Comparison of ENCODE assay signal across 15 cellular contexts in genomic region chr4:32519060-32519459, GRCh38.
DNase-seq lines count a peak whose midpoint lies in the region; ATAC-seq and TF ChIP-seq lines count a peak whose summit lies in the region.
"Had no signal": no experiment of that assay in that cellular context is flagged by ENCODE, and none has a peak within 500 bp of the region (broad histone marks: within the 10 kb centered on the region; RNA-seq: fewer than 3 reads in every experiment).

No MANE protein-coding gene starts in this region.

- peak; percentile 60 for ATAC-seq in RWPE2 (ENCODE audit: low read depth)
- no peak for ATAC-seq in activated CD8-positive, alpha-beta T cell treated with anti-CD3 and anti-CD28 coated beads, Interleukin-2, amount 10 ng/mL, durations not matched to agents 7 days and 5 days

- H3K4me1 ChIP-seq in RWPE2 (ENCODE audit: insufficient read depth, poor library complexity, severe bottlenecking) (no peaks in the 10 kb centered on the region), trophoblast cell (ENCODE audit: control insufficient read depth in 1 of 2, insufficient read depth in 2 of 2, low read length in 2 of 2) (no peaks in the 10 kb centered on the region), tibial artery (no peaks in the 10 kb centered on the region)

- POLR2A ChIA-PET in activated CD8-positive, alpha-beta T cell treated with anti-CD3 and anti-CD28 coated beads, Interleukin-2, amount 10 ng/mL, durations not matched to agents 7 days and 5 days (lab: Charles Lee), result no interaction called here

- no peak overlapping the region for H2AK5ac ChIP-seq in trophoblast cell (ENCODE audit: low read length)

- H3K27me3 ChIP-seq in RWPE2 (ENCODE audit: insufficient read depth, poor library complexity, severe bottlenecking) (no peaks in the 10 kb centered on the region), trophoblast cell (ENCODE audit: insufficient read depth, low read length) (no peaks in the 10 kb centered on the region), tibial artery (no peaks in the 10 kb centered on the region)
- H3K27me3 ChIP-seq: ovary had no signal

- no peaks in the 10 kb centered on the region for H3K79me1 ChIP-seq in trophoblast cell (ENCODE audit: low read length)

- H3K9me3 ChIP-seq in RWPE2 (ENCODE audit: severe bottlenecking), result no peaks in the 10 kb centered on the region
- H3K9me3 ChIP-seq in trophoblast cell (ENCODE audit: insufficient read depth, low read depth, low read length), result no peaks in the 10 kb centered on the region
- no peaks in the 10 kb centered on the region for H3K9me3 ChIP-seq in tibial artery
- H3K9me3 ChIP-seq: ovary, thoracic aorta had no signal

- H3K27me3 Mint-ChIP-seq in activated CD8-positive, alpha-beta T cell treated with anti-CD3 and anti-CD28 coated beads, Interleukin-2, amount 10 ng/mL, durations not matched to agents 7 days and 5 days (ENCODE audit: low read depth), result no peaks in the 10 kb centered on the region
- H3K27me3 Mint-ChIP-seq: central memory CD8-positive, alpha-beta T cell had no signal

- H3K36me3 ChIP-seq in RWPE2 (ENCODE audit: low read depth) (no peaks in the 10 kb centered on the region), trophoblast cell (ENCODE audit: control insufficient read depth in 1 of 2, insufficient read depth in 2 of 2, low read length in 2 of 2) (no peaks in the 10 kb centered on the region), tibial artery (no peaks in the 10 kb centered on the region)
- H3K36me3 ChIP-seq: ovary, thoracic aorta had no signal

- no peaks in the 10 kb centered on the region for H3K79me2 ChIP-seq in trophoblast cell (ENCODE audit: control insufficient read depth, insufficient read depth, low read length, poor library complexity)

- no peak overlapping the region for H4K91ac ChIP-seq in trophoblast cell (ENCODE audit: low read depth, low read length)

- no peak overlapping the region for H3K27ac Mint-ChIP-seq in activated CD8-positive, alpha-beta T cell treated with anti-CD3 and anti-CD28 coated beads, Interleukin-2, amount 10 ng/mL, durations not matched to agents 7 days and 5 days
- H3K27ac Mint-ChIP-seq: H9 had no signal

- no peak for TF ChIP-seq POLR2A in erythroblast (IDR thresholded peaks at IDR 0.05; ENCODE audit: low read length)

- no peak overlapping the region for H3K14ac ChIP-seq in trophoblast cell (ENCODE audit: low read length)

- H3K9me3 Mint-ChIP-seq in activated CD8-positive, alpha-beta T cell treated with anti-CD3 and anti-CD28 coated beads, Interleukin-2, amount 10 ng/mL, durations not matched to agents 7 days and 5 days (ENCODE audit: insufficient read depth), result peaks cover 5% of the 10 kb centered on the region
- H3K9me3 Mint-ChIP-seq: central memory CD8-positive, alpha-beta T cell had no signal

- no peak overlapping the region for H3K4me2 ChIP-seq in trophoblast cell (ENCODE audit: low read length)

- no peak for TF ChIP-seq CTCF in RWPE2 (IDR thresholded peaks at IDR 0.05; ENCODE audit: poor library complexity, severe bottlenecking)
- TF ChIP-seq CTCF in fibroblast of the aortic adventitia (IDR thresholded peaks at IDR 0.05; ENCODE audit: insufficient read depth, low read length), result no peak
- no peak for TF ChIP-seq CTCF in tibial artery (IDR thresholded peaks at IDR 0.05)

- no peak overlapping the region for H3K4me3 Mint-ChIP-seq in activated CD8-positive, alpha-beta T cell treated with anti-CD3 and anti-CD28 coated beads, Interleukin-2, amount 10 ng/mL, durations not matched to agents 7 days and 5 days
- H3K4me3 Mint-ChIP-seq: central memory CD8-positive, alpha-beta T cell; H9 had no signal

- H3K36me3 Mint-ChIP-seq in activated CD8-positive, alpha-beta T cell treated with anti-CD3 and anti-CD28 coated beads, Interleukin-2, amount 10 ng/mL, durations not matched to agents 7 days and 5 days (ENCODE audit: low read depth), result no peaks in the 10 kb centered on the region

- H3K18ac ChIP-seq in trophoblast cell (ENCODE audit: low read length), result no peak overlapping the region

- no peak overlapping the region for H4K8ac ChIP-seq in trophoblast cell (ENCODE audit: low read depth, low read length)

- no peak overlapping the region for H3K4ac ChIP-seq in trophoblast cell (ENCODE audit: low read depth, low read length)

- H2BK12ac ChIP-seq in trophoblast cell (ENCODE audit: low read length), result no peak overlapping the region

- WGBS in trophoblast cell (ENCODE audit: extremely low coverage, insufficient coverage, insufficient read length), result no CpG with 5 or more reads among the region's 6 CpGs

- no peak overlapping the region for H3K9ac ChIP-seq in trophoblast cell (ENCODE audit: low read length)

- no peak overlapping the region for H3K23ac ChIP-seq in trophoblast cell (ENCODE audit: low read length)

- no peak overlapping the region for H4K12ac ChIP-seq in trophoblast cell (ENCODE audit: low read depth, low read length)

- no peak overlapping the region for H3K4me3 ChIP-seq in RWPE2 (ENCODE audit: severe bottlenecking)
- H3K4me3 ChIP-seq in fibroblast of the aortic adventitia (ENCODE audit: low read depth, low read length), result no peak overlapping the region
- H3K4me3 ChIP-seq in trophoblast cell (ENCODE audit: low read depth, low read length), result no peak overlapping the region
- no peak overlapping the region for H3K4me3 ChIP-seq in tibial artery
- H3K4me3 ChIP-seq: ovary, thoracic aorta had no signal

- intact Hi-C loops in tibial artery (cut with DNase I; ENCODE audit: low total_unique reads), result no loop called here

- H3K27ac ChIP-seq in RWPE2 (ENCODE audit: poor library complexity, severe bottlenecking), result no peak overlapping the region
- no peak overlapping the region for H3K27ac ChIP-seq in trophoblast cell (ENCODE audit: low read depth, low read length)
- H3K27ac ChIP-seq in tibial artery, result no peak overlapping the region
- H3K27ac ChIP-seq: ovary, thoracic aorta had no signal

- H2AFZ ChIP-seq in trophoblast cell (ENCODE audit: insufficient read depth, low read length, poor library complexity), result no peak overlapping the region

- no peak overlapping the region for H2BK120ac ChIP-seq in trophoblast cell (ENCODE audit: insufficient read depth, low read length, poor library complexity)

- CTCF ChIA-PET in activated CD8-positive, alpha-beta T cell treated with anti-CD3 and anti-CD28 coated beads, Interleukin-2, amount 10 ng/mL, durations not matched to agents 7 days and 5 days (lab: Charles Lee), result no interaction called here

- peak; percentile 8 to 36 for DNase-seq in NCI-H2081 (lab: John Stamatoyannopoulos, UW)
- DNase-seq in NCI-H2081 treated with DMSO at 0.1 percent for 48 hours (lab: John Stamatoyannopoulos, UW), result no peak
- DNase-seq in RWPE2 (ENCODE audit: low spot score), result no peak
- DNase-seq in fibroblast of the aortic adventitia (ENCODE audit: low read depth), result peak; percentile 39
- peak; percentile 3 to 56 for DNase-seq in trophoblast cell
- DNase-seq in erythroblast (lab: John Stamatoyannopoulos, UW), result no peak
- DNase-seq in tibial artery, result no peak
- DNase-seq in activated CD8-positive, alpha-beta T cell treated with anti-CD3 and anti-CD28 coated beads, Interleukin-2, amount 10 ng/mL, durations not matched to agents 7 days and 5 days, result no peak
- DNase-seq: Calu3, H9, Karpas-422, NCI-H226, ovary had no signal

- no peak overlapping the region for H2BK5ac ChIP-seq in trophoblast cell (ENCODE audit: low read depth, low read length, poor library complexity)

- H3K4me1 Mint-ChIP-seq in activated CD8-positive, alpha-beta T cell treated with anti-CD3 and anti-CD28 coated beads, Interleukin-2, amount 10 ng/mL, durations not matched to agents 7 days and 5 days (ENCODE audit: low read depth), result no peaks in the 10 kb centered on the region
- H3K4me1 Mint-ChIP-seq: central memory CD8-positive, alpha-beta T cell; H9 had no signal

Comparison
In these comparisons a context has a peak if more than half of its experiments do, and no peak if none do; other contexts are left out.
1. DNase-seq: peak in NCI-H2081 (2 of 2), fibroblast of the aortic adventitia (single experiment) and trophoblast cell (2 of 2); none in NCI-H2081 treated with DMSO at 0.1 percent for 48 hours (single experiment), RWPE2 (single experiment), erythroblast (0 of 2), tibial artery (0 of 2) and activated CD8-positive, alpha-beta T cell treated with anti-CD3 and anti-CD28 coated beads, Interleukin-2, amount 10 ng/mL, durations not matched to agents 7 days and 5 days (single experiment).